In genomic region chr10:90992462-90992861, GRCh38 we compare ENCODE assay signal across 18 cellular contexts.
"Had no signal": no experiment of that assay in that cellular context is flagged by ENCODE, and none has a peak within 500 bp of the region (broad histone marks: within the 10 kb centered on the region; RNA-seq: fewer than 3 reads in every experiment).

No MANE protein-coding gene starts in this region.

- H3K4me2 ChIP-seq: neural progenitor cell had no signal

- H3K27ac ChIP-seq: coronary artery, gastroesophageal sphincter, neural progenitor cell, suprapubic skin, transverse colon, uterus had no signal

- H3K9me3 ChIP-seq: gastroesophageal sphincter, heart left ventricle, mucosa of descending colon, suprapubic skin, transverse colon, uterus had no signal

- H3K9me3 Mint-ChIP-seq: central memory CD8-positive, alpha-beta T cell; neural progenitor cell; stimulated activated naive CD8-positive, alpha-beta T cell treated with anti-CD3 and anti-CD28 coated beads, Interleukin-15, amount 100 ng/mL, for 72 hours had no signal

- H3K27me3 ChIP-seq: gastroesophageal sphincter, heart left ventricle, neural progenitor cell, suprapubic skin had no signal

- H3K4me1 ChIP-seq: gastroesophageal sphincter, neural progenitor cell, suprapubic skin, transverse colon, uterus had no signal

- ATAC-seq: gastroesophageal sphincter; heart left ventricle; mucosa of descending colon; stimulated activated naive CD8-positive, alpha-beta T cell treated with anti-CD3 and anti-CD28 coated beads, Interleukin-15, amount 100 ng/mL, for 72 hours had no signal

- H3K4me1 Mint-ChIP-seq: central memory CD8-positive, alpha-beta T cell; neural progenitor cell; stimulated activated naive CD8-positive, alpha-beta T cell treated with anti-CD3 and anti-CD28 coated beads, Interleukin-15, amount 100 ng/mL, for 72 hours had no signal

- H3K36me3 Mint-ChIP-seq: naive B cell, neural progenitor cell had no signal

- H3K4me3 ChIP-seq: coronary artery, gastroesophageal sphincter, heart left ventricle, mucosa of descending colon, neural progenitor cell, suprapubic skin, transverse colon, uterus had no signal

- H3K27me3 Mint-ChIP-seq: naive B cell had no signal

- H3K36me3 ChIP-seq: gastroesophageal sphincter, heart left ventricle, neural progenitor cell, suprapubic skin, transverse colon, uterus had no signal

- DNase-seq: activated CD4-positive, alpha-beta T cell treated with anti-CD3 and anti-CD28 coated beads, Interleukin-2, amount 50 U/mL, for 4 hours; activated naive CD4-positive, alpha-beta T cell; activated T-cell treated with anti-CD3 and anti-CD28 coated beads for 4 hours; anterior cingulate cortex; heart left ventricle; kidney glomerular epithelial cell; mesenchymal stem cell; mucosa of descending colon; naive B cell; stimulated activated naive CD8-positive, alpha-beta T cell treated with anti-CD3 and anti-CD28 coated beads, Interleukin-15, amount 100 ng/mL, for 72 hours; transverse colon; uterus had no signal

- H3K4me3 Mint-ChIP-seq: central memory CD8-positive, alpha-beta T cell; naive B cell; neural progenitor cell; stimulated activated naive CD8-positive, alpha-beta T cell treated with anti-CD3 and anti-CD28 coated beads, Interleukin-15, amount 100 ng/mL, for 72 hours had no signal

- H3K27ac Mint-ChIP-seq: naive B cell, neural progenitor cell, progenitor cell of endocrine pancreas had no signal
